ENCODE assay signal across 26 cellular contexts in genomic region chr1:63423649-63424048, GRCh38.
"Had no signal": no experiment of that assay in that cellular context is flagged by ENCODE, and none has a peak within 500 bp of the region (broad histone marks: within the 10 kb centered on the region; RNA-seq: fewer than 3 reads in every experiment).

No MANE protein-coding gene starts in this region.

- ATAC-seq: naive thymus-derived CD4-positive, alpha-beta T cell; natural killer cell; psoas muscle; right cardiac atrium; sciatic nerve; stimulated activated effector memory CD8-positive, alpha-beta T cell treated with anti-CD3 and anti-CD28 coated beads, Interleukin-12 subunit alpha, Interleukin-12 subunit beta, amount 100 ng/mL, for 72 hours; stimulated activated naive B cell treated with anti-CD40 and anti-IgM and Interleukin-4, amounts not matched to agents 10 μg/mL and 1 μg/mL and 100 μg/mL, for 72 hours; upper lobe of right lung had no signal

- H3K79me2 ChIP-seq: parathyroid adenoma had no signal

- H3K9me3 ChIP-seq: ovary, psoas muscle, stomach, thoracic aorta, thyroid gland, tibial nerve, upper lobe of right lung, vagina had no signal

- DNase-seq: naive thymus-derived CD4-positive, alpha-beta T cell; natural killer cell; occipital lobe; ovary; psoas muscle; right cardiac atrium; spleen; stimulated activated CD4-positive, alpha-beta T cell treated with anti-CD3 and anti-CD28 coated beads, Interleukin-12 subunit alpha, Interleukin-12 subunit beta, amount 100 ng/mL, for 4 hours; stimulated activated CD4-positive, alpha-beta T cell treated with anti-CD3 and anti-CD28 coated beads, Interleukin-1b, Interleukin-23, amount 100 ng/mL, for 48 hours; stimulated activated CD4-positive, alpha-beta T cell treated with anti-CD3 and anti-CD28 coated beads, Interleukin-4, amount 100 ng/mL, for 1 hour; stimulated activated CD4-positive, alpha-beta T cell treated with anti-CD3 and anti-CD28 coated beads, Interleukin-4, amount 100 ng/mL, for 4 hours; stimulated activated naive B cell treated with anti-CD40 and anti-IgM and Interleukin-4, amounts not matched to agents 10 μg/mL and 1 μg/mL and 100 μg/mL, for 72 hours; stimulated activated naive CD4-positive, alpha-beta T cell treated with Interleukin-2 at 50 U/mL for 16 hours; stomach; thyroid gland; trophoblast cell; upper lobe of right lung had no signal

- H3K4me1 ChIP-seq: neural progenitor cell, parathyroid adenoma, psoas muscle, spleen, stomach, thyroid gland, tibial nerve, upper lobe of right lung, vagina had no signal

- H3K4me2 ChIP-seq: neural progenitor cell, smooth muscle cell had no signal

- H3K27ac ChIP-seq: neural progenitor cell, ovary, parathyroid adenoma, psoas muscle, skin epidermis, spleen, stomach, thoracic aorta, thyroid gland, tibial nerve, upper lobe of right lung, vagina had no signal

- H2AFZ ChIP-seq: neural progenitor cell, parathyroid adenoma had no signal

- H3K27me3 ChIP-seq: neural progenitor cell, ovary, spleen, stomach, thyroid gland, tibial nerve, upper lobe of right lung, vagina had no signal

- H3K36me3 ChIP-seq: neural progenitor cell, ovary, thyroid gland had no signal

- H3K9ac ChIP-seq: neural progenitor cell, parathyroid adenoma had no signal

- H3K4me3 ChIP-seq: neural progenitor cell, ovary, psoas muscle, skin epidermis, smooth muscle cell, spleen, stomach, thoracic aorta, thyroid gland, tibial nerve, upper lobe of right lung, vagina had no signal
